In genomic region chr20:51654495-51654894, GRCh38 we compare ENCODE assay signal across 22 cellular contexts.
A peak's percentile ranks its signal among the peaks of the same experiment; 100 is the strongest.
DNase-seq lines count a peak whose midpoint lies in the region; ATAC-seq, FAIRE-seq and TF ChIP-seq lines count a peak whose summit lies in the region.
"Had no signal": no experiment of that assay in that cellular context is flagged by ENCODE, and none has a peak within 500 bp of the region (broad histone marks: within the 10 kb centered on the region; RNA-seq: fewer than 3 reads in every experiment).

No MANE protein-coding gene starts in this region.

- H3K36me3 ChIP-seq in HEK293 (ENCODE audit: control insufficient read depth in 2 of 2, insufficient read depth in 1 of 2, low read length in 2 of 2) (peaks cover 3 to 21% of the 10 kb centered on the region in 2 experiments; a peak in 2 of 3 replicates), K562 (ENCODE audit: control insufficient read depth, insufficient read depth, low read length) (no peaks in the 10 kb centered on the region), H7 (replicated peaks; ENCODE audit: control insufficient read depth, insufficient read depth, low read length) (no peaks in the 10 kb centered on the region)

- POLR2A ChIA-PET in HEK293 (lab: Yijun Ruan, JAX) (interaction anchor here (0.7 kb wide), 1 partner anchor 16 kb away, joined by 3 read pairs; no protein-coding TSS in a partner anchor), K562 (lab: Yijun Ruan, JAX) (interaction anchor here (0.6 to 0.7 kb wide), 2 partner anchors 406 to 1007 kb away, joined by 4 to 5 read pairs; no protein-coding TSS in a partner anchor)

- H3K4me1 ChIP-seq in HEK293 (ENCODE audit: control insufficient read depth, insufficient read depth, low read length): no peaks in the 10 kb centered on the region
- H3K4me1 ChIP-seq in K562 (replicated peaks in 1 of 2; ENCODE audit: control insufficient read depth in 2 of 2, insufficient read depth in 2 of 2, low read length in 2 of 2): peaks cover 3 to 4% of the 10 kb centered on the region in 2 experiments; a peak in 1 of 5 replicates

- H4K20me1 ChIP-seq in K562 (replicated peaks; ENCODE audit: control insufficient read depth, insufficient read depth, low read length): no peaks in the 10 kb centered on the region

- 9% methylated on average over 5 of the region's 5 CpGs for WGBS in K562 (ENCODE audit: insufficient coverage, low coverage, missing lambda C conversion rate)

- BruUV-seq in K562 (replicated peaks; lab: Mats Ljungman, UMichigan): no TSS peak

- no peak overlapping the region for H3K27ac ChIP-seq in HEK293 (ENCODE audit: extremely low read depth, low read depth, low read length)
- no peak overlapping the region for H3K27ac ChIP-seq in K562 (ENCODE audit: extremely low read depth, low read depth, low read length)
- H3K27ac ChIP-seq: A549 had no signal

- in situ Hi-C loops in K562 (cut with MboI): no loop called here

- no peak for TF ChIP-seq CTCF in HEK293 (tag by site-specific recombination; IDR thresholded peaks at IDR 0.05)
- no peak for TF ChIP-seq CTCF in K562 (IDR thresholded peaks at IDR 0.05 in 2 of 3, conservative IDR thresholded peaks at IDR 0.05 in 1 of 3; ENCODE audit: insufficient read depth in 2 of 3, low read depth in 1 of 3, low read length in 3 of 3)

- H3K4me3 ChIP-seq in HEK293 (ENCODE audit: low read depth, low read length): no peak overlapping the region
- no peak overlapping the region for H3K4me3 ChIP-seq in K562
- no peak overlapping the region for H3K4me3 ChIP-seq in H7 (ENCODE audit: insufficient read depth, low read depth, low read length)
- H3K4me3 ChIP-seq: A549, GM12878, GM23338 had no signal

- H3K27me3 Mint-ChIP-seq in stimulated activated naive CD8-positive, alpha-beta T cell treated with anti-CD3 and anti-CD28 coated beads, Interleukin-15, amount 100 ng/mL, for 72 hours: no peaks in the 10 kb centered on the region

- H3K27ac Mint-ChIP-seq in stimulated activated naive CD8-positive, alpha-beta T cell treated with anti-CD3 and anti-CD28 coated beads, Interleukin-15, amount 100 ng/mL, for 72 hours: no peak overlapping the region
- H3K27ac Mint-ChIP-seq: GM23338, HFFc6 had no signal

- H3K9ac ChIP-seq in K562 (ENCODE audit: insufficient read depth in 1 of 2, low read depth in 2 of 2, low read length in 2 of 2): no peak overlapping the region

- no peaks in the 10 kb centered on the region for H3K9me1 ChIP-seq in K562 (ENCODE audit: control insufficient read depth, insufficient read depth, low read length)

- H3K9me3 ChIP-seq in HEK293 (ENCODE audit: control insufficient read depth, insufficient read depth, low read depth, low read length) (no peaks in the 10 kb centered on the region), K562 (replicated peaks; ENCODE audit: control insufficient read depth, insufficient read depth, low read depth, low read length) (0 out of 2 replicates have a peak, but pooled peaks cover 2% of the 10 kb centered on the region)
- H3K9me3 ChIP-seq: A549 had no signal

- H3K9me3 Mint-ChIP-seq in stimulated activated naive CD8-positive, alpha-beta T cell treated with anti-CD3 and anti-CD28 coated beads, Interleukin-15, amount 100 ng/mL, for 72 hours: no peaks in the 10 kb centered on the region
- H3K9me3 Mint-ChIP-seq: CD4-positive, alpha-beta memory T cell; GM23338; HFFc6 had no signal

- no peaks in the 10 kb centered on the region for H3K4me1 Mint-ChIP-seq in stimulated activated naive CD8-positive, alpha-beta T cell treated with anti-CD3 and anti-CD28 coated beads, Interleukin-15, amount 100 ng/mL, for 72 hours
- H3K4me1 Mint-ChIP-seq: CD4-positive, alpha-beta memory T cell had no signal

- no peaks in the 10 kb centered on the region for H3K79me2 ChIP-seq in K562 (ENCODE audit: control insufficient read depth, insufficient read depth, low read length)

- no peak for DNase-seq in stimulated activated naive CD8-positive, alpha-beta T cell treated with anti-CD3 and anti-CD28 coated beads, Interleukin-15, Interleukin-2, amounts not matched to agents 100 U/mL and 50 U/mL, for 24 hours
- no peak for DNase-seq in stimulated activated naive CD8-positive, alpha-beta T cell treated with anti-CD3 and anti-CD28 coated beads, Interleukin-15, amount 100 ng/mL, for 72 hours
- DNase-seq in K562 (ENCODE audit: extremely low read depth in 1 of 4, low spot score in 3 of 4) (no peak), NCI-H1105 treated with DMSO at 0.1 percent for 48 hours (lab: John Stamatoyannopoulos, UW) (no peak), H7 (no peak)
- DNase-seq: 8988T; C1 segment of cervical spinal cord; CD4-positive, alpha-beta memory T cell; COR-L47; DMS153; DMS79; EL; GDM1; HFFc6 had no signal

- CTCF ChIA-PET in HEK293 (lab: Yijun Ruan, JAX) (no interaction called here), K562 (lab: Yijun Ruan, JAX; ENCODE audit: low intra/inter-chr PET ratio) (no interaction called here)

- ATAC-seq in stimulated activated naive CD8-positive, alpha-beta T cell treated with anti-CD3 and anti-CD28 coated beads, Interleukin-15, Interleukin-2, amounts not matched to agents 100 U/mL and 50 U/mL, for 24 hours: peak; percentile 13
- ATAC-seq in stimulated activated naive CD8-positive, alpha-beta T cell treated with anti-CD3 and anti-CD28 coated beads, Interleukin-15, amount 100 ng/mL, for 72 hours: no peak
- ATAC-seq in K562 (no peak), GM21786 (IDR thresholded peaks at IDR 0.05; ENCODE audit: unreplicated experiment) (no peak)
- ATAC-seq: A549, GM12878, GM23338, HCT116 had no signal

- no peak overlapping the region for H2AFZ ChIP-seq in K562 (ENCODE audit: low read depth, low read length)
- H2AFZ ChIP-seq: GM23338 had no signal

- intact Hi-C loops in K562 (cut with micrococcal nuclease): no loop called here

- no peak for TF ChIP-seq RAD21 in K562 (CRISPR knock-in tag; conservative IDR thresholded peaks at IDR 0.05 in 1 of 2, IDR thresholded peaks at IDR 0.05 in 1 of 2)

- FAIRE-seq in K562 (lab: Jason Lieb, UNC): no peak
- FAIRE-seq: A549, GM12878, GM19239, H54 had no signal

- no peak for TF ChIP-seq POLR2A in K562 (conservative IDR thresholded peaks at IDR 0.05)

- no peak for TF ChIP-seq EP300 in K562 (IDR thresholded peaks at IDR 0.05; ENCODE audit: low read length)

- peaks cover 24 to 44% of the 10 kb centered on the region in 2 experiments; a peak in 4 of 5 replicates for H3K27me3 ChIP-seq in K562 (ENCODE audit: control insufficient read depth in 2 of 2, insufficient read depth in 2 of 2, low read length in 2 of 2)
- no peaks in the 10 kb centered on the region for H3K27me3 ChIP-seq in H7 (ENCODE audit: control insufficient read depth, insufficient read depth, low read length)

- no peak overlapping the region for H3K4me2 ChIP-seq in K562 (ENCODE audit: insufficient read depth, low read length)
- H3K4me2 ChIP-seq: A549, GM23338 had no signal

- H3K4me3 Mint-ChIP-seq in stimulated activated naive CD8-positive, alpha-beta T cell treated with anti-CD3 and anti-CD28 coated beads, Interleukin-15, amount 100 ng/mL, for 72 hours: no peak overlapping the region
- H3K4me3 Mint-ChIP-seq: CD4-positive, alpha-beta memory T cell; GM23338; HFFc6 had no signal

TF ChIP-seq in HEK293, 187 proteins besides CTCF, POLR2A, EP300 and RAD21:
- TF ChIP-seq ZNF10 (tag by site-specific recombination; IDR thresholded peaks at IDR 0.05) (no peak), ZNF121 (tag by site-specific recombination; IDR thresholded peaks at IDR 0.05) (peak; percentile 87)

TF ChIP-seq in K562, 482 proteins besides CTCF, POLR2A, EP300 and RAD21:
- TF ChIP-seq MAFK (IDR thresholded peaks at IDR 0.05; ENCODE audit: low read length) (no peak), ZNF121 (CRISPR knock-in tag; conservative IDR thresholded peaks at IDR 0.05) (peak; percentile 82)
